ENCODE assay signal across 30 cellular contexts in genomic region chr7:120460928-120461327, GRCh38.
DNase-seq lines count a peak whose midpoint lies in the region; ATAC-seq, FAIRE-seq and TF ChIP-seq lines count a peak whose summit lies in the region.
"Had no signal": no experiment of that assay in that cellular context is flagged by ENCODE, and none has a peak within 500 bp of the region (broad histone marks: within the 10 kb centered on the region; RNA-seq: fewer than 3 reads in every experiment).

No MANE protein-coding gene starts in this region.

- TF ChIP-seq RAD21 in SK-N-SH (IDR thresholded peaks at IDR 0.05; ENCODE audit: low read length) (no peak), GM12878 (IDR thresholded peaks at IDR 0.05; ENCODE audit: insufficient read depth, low read depth, low read length) (no peak)

- in situ Hi-C loops in GM12878 (cut with MboI), result no loop called here

- H2BK120ac ChIP-seq in neuronal stem cell (ENCODE audit: low read depth, low read length), result no peak overlapping the region

- no peak overlapping the region for H3K23ac ChIP-seq in neuronal stem cell (ENCODE audit: low read depth, low read length, poor library complexity)

- TF ChIP-seq CTCF in SK-N-SH (IDR thresholded peaks at IDR 0.05) (no peak), GM12878 (IDR thresholded peaks at IDR 0.05 in 2 of 3, conservative IDR thresholded peaks at IDR 0.05 in 1 of 3; ENCODE audit: control insufficient read depth in 2 of 3, extremely low read depth in 1 of 3, insufficient read depth in 1 of 3, low read depth in 3 of 3, low read length in 3 of 3) (no peak)

- no peak overlapping the region for H4K91ac ChIP-seq in neuronal stem cell (ENCODE audit: low read depth, low read length, poor library complexity)

- ATAC-seq in SK-N-SH treated with all-trans-retinoic acid at 6 μM for 48 hours (no peak), GM12878 (peak; percentile 56)
- ATAC-seq: body of pancreas; CD8-positive, alpha-beta T cell; right lobe of liver; Right ventricle myocardium inferior; stimulated activated naive CD8-positive, alpha-beta T cell treated with anti-CD3 and anti-CD28 coated beads, Interleukin-15, Interleukin-2, amounts not matched to agents 100 U/mL and 50 U/mL, for 24 hours; T-helper 17 cell; upper lobe of right lung had no signal

- no peak for TF ChIP-seq EP300 in SK-N-SH (IDR thresholded peaks at IDR 0.05; ENCODE audit: borderline replicate concordance in 1 of 2, low read depth in 1 of 2, low read length in 1 of 2)
- no peak for TF ChIP-seq EP300 in GM12878 (IDR thresholded peaks at IDR 0.05; ENCODE audit: borderline replicate concordance in 1 of 2, control insufficient read depth in 1 of 2, low read depth in 2 of 2, low read length in 2 of 2)

- no peak overlapping the region for H3K14ac ChIP-seq in neuronal stem cell (ENCODE audit: low read length)

- H3K9ac ChIP-seq in SK-N-SH, result no peak overlapping the region
- H3K9ac ChIP-seq in GM12878 (ENCODE audit: control insufficient read depth, insufficient read depth, low read length), result no peak overlapping the region
- no peak overlapping the region for H3K9ac ChIP-seq in neuronal stem cell (ENCODE audit: low read depth, low read length, poor library complexity)

- POLR2A ChIA-PET in SK-N-SH (lab: Yijun Ruan, JAX) (no interaction called here), GM12878 (lab: Charles Lee) (interaction anchor here (0.6 kb wide), 1 partner anchor 15 kb away, joined by 5 read pairs; no protein-coding TSS in a partner anchor)

- BruUV-seq in GM12878 (replicated peaks; lab: Mats Ljungman, UMichigan), result no TSS peak

- 2% methylated on average over 2 of the region's 2 CpGs for WGBS in SK-N-SH (ENCODE audit: low lambda C conversion rate)
- 49% methylated on average over 2 of the region's 2 CpGs for WGBS in GM12878 (ENCODE audit: insufficient coverage, insufficient replicate concordance, low lambda C conversion rate, missing lambda C conversion rate)
- no CpG with 5 or more reads among the region's 2 CpGs for WGBS in neuronal stem cell (ENCODE audit: extremely low coverage in 2 of 2, insufficient read length in 2 of 2, insufficient replicate concordance in 1 of 2), 2 donors

- RAD21 ChIA-PET in GM12878 (lab: Charles Lee; ENCODE audit: unreplicated experiment), result interaction anchor here (1.3 kb wide), 1 partner anchor 9 kb away, joined by 3 read pairs; no protein-coding TSS in a partner anchor

- H3K9me2 ChIP-seq in SK-N-SH, result no peaks in the 10 kb centered on the region

- no peak for FAIRE-seq in GM12878 (lab: Jason Lieb, UNC)

- SMC1A ChIA-PET in GM12878 (lab: Charles Lee; ENCODE audit: uncharacterized antibody, unreplicated experiment), result interaction anchor here (1.2 to 2.0 kb wide), 4 partner anchors 9 to 45 kb away, joined by 3 to 6 read pairs (median 4); no protein-coding TSS in a partner anchor

- H2BK15ac ChIP-seq in neuronal stem cell (ENCODE audit: low read length), result no peak overlapping the region

- H3K36me3 ChIP-seq in SK-N-SH (replicated peaks in 1 of 2; ENCODE audit: control insufficient read depth in 1 of 2, insufficient read depth in 2 of 2, low read length in 1 of 2), result no peaks in the 10 kb centered on the region
- H3K36me3 ChIP-seq in H7 (replicated peaks; ENCODE audit: control insufficient read depth, insufficient read depth, low read length), result no peaks in the 10 kb centered on the region
- peaks cover 2 to 7% of the 10 kb centered on the region in 2 experiments for H3K36me3 ChIP-seq in GM12878 (ENCODE audit: control insufficient read depth in 2 of 2, insufficient read depth in 2 of 2, low read length in 1 of 2)
- H3K36me3 ChIP-seq in neuronal stem cell (replicated peaks in 1 of 2; ENCODE audit: control insufficient read depth in 2 of 2, insufficient read depth in 2 of 2, low read length in 2 of 2), result no peaks in the 10 kb centered on the region
- H3K36me3 ChIP-seq: adrenal gland, BE2C, esophagus muscularis mucosa, right lobe of liver, spleen, upper lobe of right lung had no signal

- H3K9me3 ChIP-seq in SK-N-SH (no peaks in the 10 kb centered on the region), GM12878 (replicated peaks; ENCODE audit: control insufficient read depth, insufficient read depth, low read length) (peaks cover 13% of the 10 kb centered on the region; the same call in 2 of the 3 replicates), neuronal stem cell (replicated peaks in 1 of 2; ENCODE audit: control insufficient read depth in 2 of 2, insufficient read depth in 1 of 2, low read depth in 1 of 2, low read length in 2 of 2) (peaks cover 3 to 6% of the 10 kb centered on the region in 2 donors)
- H3K9me3 ChIP-seq: adrenal gland, BE2C, right lobe of liver, upper lobe of right lung had no signal

- H3K79me2 ChIP-seq in SK-N-SH (ENCODE audit: insufficient read depth) (no peaks in the 10 kb centered on the region), GM12878 (ENCODE audit: control insufficient read depth, insufficient read depth, low read length) (no peaks in the 10 kb centered on the region; the same call in 1 of the 2 replicates)

- H3K4me2 ChIP-seq in SK-N-SH (no peak overlapping the region), GM12878 (ENCODE audit: control insufficient read depth, insufficient read depth) (peak overlapping the region; percentile 44), neuronal stem cell (ENCODE audit: insufficient read depth, low read length, poor library complexity, severe bottlenecking) (no peak overlapping the region)

- no peak overlapping the region for H2BK5ac ChIP-seq in neuronal stem cell (ENCODE audit: low read length)

- CTCF ChIA-PET in SK-N-SH (lab: Yijun Ruan, JAX) (interaction anchor here (0.7 kb wide), 1 partner anchor 98 kb away, joined by 3 read pairs; no protein-coding TSS in a partner anchor), GM12878 (lab: Yijun Ruan, JAX) (interaction anchor here (1.6 kb wide), 1 partner anchor 17 kb away, joined by 4 read pairs; no protein-coding TSS in a partner anchor)

- H4K8ac ChIP-seq in neuronal stem cell (ENCODE audit: low read depth, low read length), result no peak overlapping the region

- H2AK5ac ChIP-seq in neuronal stem cell (ENCODE audit: low read depth, low read length), result no peak overlapping the region

- no peak for TF ChIP-seq POLR2A in GM12878 (IDR thresholded peaks at IDR 0.05; ENCODE audit: low read depth, low read length)

- H3K4me3 ChIP-seq in SK-N-SH (ENCODE audit: low read depth in 2 of 2, low read length in 1 of 2) (no peak overlapping the region), H7 (ENCODE audit: insufficient read depth, low read depth, low read length) (no peak overlapping the region), GM12878 (no peak overlapping the region), neuronal stem cell (ENCODE audit: low read length in 2 of 2) (no peak overlapping the region)
- H3K4me3 ChIP-seq: adrenal gland, body of pancreas, esophagus muscularis mucosa, right lobe of liver, spleen, upper lobe of right lung had no signal

- H3K27ac ChIP-seq in SK-N-SH (ENCODE audit: low read depth in 2 of 2, low read length in 1 of 2), result no peak overlapping the region
- no peak overlapping the region for H3K27ac ChIP-seq in GM12878 (ENCODE audit: control insufficient read depth, insufficient read depth)
- no peak overlapping the region for H3K27ac ChIP-seq in neuronal stem cell (replicated peaks; ENCODE audit: low read length)
- H3K27ac ChIP-seq: adrenal gland, body of pancreas, esophagus muscularis mucosa, right lobe of liver, spleen, upper lobe of right lung had no signal

- no peak overlapping the region for H3K4ac ChIP-seq in neuronal stem cell (ENCODE audit: low read length)

- no peaks in the 10 kb centered on the region for H3K79me1 ChIP-seq in neuronal stem cell (ENCODE audit: low read depth, low read length)

- no peaks in the 10 kb centered on the region for H3F3A ChIP-seq in SK-N-SH (replicated peaks; ENCODE audit: insufficient read depth)

- H3K27me3 ChIP-seq in SK-N-SH (ENCODE audit: insufficient read depth) (no peaks in the 10 kb centered on the region), H7 (ENCODE audit: control insufficient read depth, insufficient read depth, low read length) (no peaks in the 10 kb centered on the region), GM12878 (replicated peaks in 1 of 2; ENCODE audit: control insufficient read depth in 2 of 2, insufficient read depth in 2 of 2, low read length in 1 of 2) (no peaks in the 10 kb centered on the region), neuronal stem cell (ENCODE audit: control insufficient read depth in 3 of 3, insufficient read depth in 3 of 3, low read depth in 1 of 3, low read length in 3 of 3) (no peaks in the 10 kb centered on the region)
- H3K27me3 ChIP-seq: adrenal gland, BE2C, body of pancreas, esophagus muscularis mucosa, right lobe of liver, spleen, upper lobe of right lung had no signal

- no peaks in the 10 kb centered on the region for H3K4me1 ChIP-seq in SK-N-SH (ENCODE audit: control insufficient read depth in 1 of 2, insufficient read depth in 2 of 2, low read depth in 1 of 2, low read length in 1 of 2)
- peaks cover 2% of the 10 kb centered on the region; the same call in 1 of the 2 replicates for H3K4me1 ChIP-seq in GM12878 (ENCODE audit: control insufficient read depth, insufficient read depth, low read length)
- peaks cover 0 to 2% of the 10 kb centered on the region in 2 donors for H3K4me1 ChIP-seq in neuronal stem cell (ENCODE audit: control insufficient read depth in 2 of 2, insufficient read depth in 1 of 2, low read depth in 1 of 2, low read length in 2 of 2)
- H3K4me1 ChIP-seq: adrenal gland, BE2C, body of pancreas, esophagus muscularis mucosa, right lobe of liver, spleen, upper lobe of right lung had no signal

- intact Hi-C loops in GM12878 (cut with micrococcal nuclease; ENCODE audit: unreplicated experiment), result no loop called here

- H2AFZ ChIP-seq in SK-N-SH (ENCODE audit: low read depth) (0 out of 2 replicates have a peak overlapping the region, but pooled peaks have one; percentile 1), GM12878 (ENCODE audit: control insufficient read depth, low read depth, low read length) (peak overlapping the region; percentile 33), neuronal stem cell (ENCODE audit: low read length) (no peak overlapping the region)

- no peak overlapping the region for H3K18ac ChIP-seq in neuronal stem cell (ENCODE audit: low read length)

- DNase-seq in SK-N-SH, result no peak
- peak; percentile 12 for DNase-seq in H7
- no peak for DNase-seq in GM12878 (ENCODE audit: low read depth, low spot score)
- peak; percentile 5 for DNase-seq in neuronal stem cell (ENCODE audit: low spot score)
- no peak for DNase-seq in HPDE6-E6E7 (ENCODE audit: extremely low spot score)
- no peak for DNase-seq in NCI-H146 treated with DMSO at 0.1 percent for 48 hours (lab: John Stamatoyannopoulos, UW; ENCODE audit: unreplicated experiment)
- DNase-seq in LoVo (ENCODE audit: low spot score), result no peak
- DNase-seq: activated CD4-positive, alpha-beta memory T cell treated with anti-CD3 and anti-CD28 coated beads, Interleukin-2, amount 10 ng/mL, durations not matched to agents 7 days and 5 days; activated CD4-positive, alpha-beta T cell treated with anti-CD3 and anti-CD28 coated beads for 1 hour; activated CD8-positive, alpha-beta memory T cell treated with anti-CD3 and anti-CD28 coated beads, Interleukin-2, amount 50 U/mL, for 4 hours; activated naive CD4-positive, alpha-beta T cell treated with anti-CD3 and anti-CD28 coated beads, Interleukin-2, amount 10 ng/mL, durations not matched to agents 7 days and 5 days; adrenal gland; BE2C; body of pancreas; CD8-positive, alpha-beta T cell; dermis blood vessel endothelial cell; DMS 273 treated with DMSO at 0.1 percent for 48 hours; foreskin fibroblast; Kasumi-1; NCI-H146; nucleus accumbens; right lobe of liver; spleen; stimulated activated CD4-positive, alpha-beta T cell treated with anti-CD3 and anti-CD28 coated beads, Interleukin-2, amount 100 ng/mL, for 24 hours; stimulated activated naive CD8-positive, alpha-beta T cell treated with anti-CD3 and anti-CD28 coated beads, Interleukin-15, Interleukin-2, amounts not matched to agents 100 U/mL and 50 U/mL, for 24 hours; T-helper 17 cell; upper lobe of right lung had no signal

- no peak overlapping the region for H2BK12ac ChIP-seq in neuronal stem cell (ENCODE audit: low read length)

- H4K20me1 ChIP-seq in SK-N-SH (ENCODE audit: insufficient read depth) (no peaks in the 10 kb centered on the region), GM12878 (ENCODE audit: control insufficient read depth, insufficient read depth) (no peaks in the 10 kb centered on the region)

Comparison
In these comparisons a context has a peak if more than half of its experiments do, and no peak if none do; other contexts are left out.
1. DNase-seq: peak in H7 (single experiment) and neuronal stem cell (single experiment); none in SK-N-SH (single experiment), GM12878 (single experiment), HPDE6-E6E7 (single experiment), NCI-H146 treated with DMSO at 0.1 percent for 48 hours (single experiment) and LoVo (single experiment).